ENCODE assay signal across 9 cellular contexts in the genomic region with DNA sequence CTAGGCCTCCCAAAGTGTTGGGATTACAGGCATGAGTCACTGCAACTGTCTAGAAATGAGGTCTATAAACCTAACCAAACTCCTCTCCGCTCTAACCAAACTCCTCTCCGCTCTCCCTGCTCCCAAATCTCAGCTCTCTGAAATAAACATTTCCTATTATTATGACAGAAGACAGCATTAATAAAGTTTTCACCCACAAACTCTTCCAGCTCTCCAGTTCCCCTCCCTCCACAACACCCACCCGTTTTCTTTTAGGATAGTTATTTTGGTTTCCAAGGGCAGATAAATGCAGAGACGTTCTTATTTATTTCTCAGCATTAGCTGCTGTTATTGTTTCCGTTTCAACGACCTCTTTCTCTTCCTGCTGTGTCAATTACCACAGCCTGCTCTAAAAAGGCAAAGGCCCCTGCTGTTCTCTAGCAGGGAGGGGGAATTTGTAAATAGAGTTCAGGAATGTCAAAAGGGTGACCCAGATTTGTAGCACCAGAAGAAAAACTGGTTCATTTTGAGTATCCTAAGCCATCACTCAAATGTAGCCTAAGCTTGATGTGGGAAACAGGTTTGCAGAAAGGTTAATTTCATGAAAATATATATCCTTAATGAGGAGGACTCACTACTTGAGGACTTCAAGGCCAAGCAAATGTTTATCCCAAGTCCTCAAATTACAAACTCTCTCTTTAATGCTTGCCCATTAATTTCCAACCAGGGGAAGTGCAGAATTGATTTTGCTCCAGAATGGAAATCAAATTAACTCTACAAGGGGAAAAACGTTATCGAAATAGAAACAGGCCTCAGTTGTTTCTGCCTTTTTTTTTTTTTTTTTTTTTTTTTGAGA. TPM values are rescaled to one million over a fixed set of nuclear protein-coding genes. Genes with fewer than 3 reads are reported as not detected.
DNase-seq lines count a peak whose midpoint lies in the region; TF ChIP-seq lines count a peak whose summit lies in the region.
"Had no signal": no experiment of that assay in that cellular context is flagged by ENCODE, and none has a peak within 500 bp of the region (broad histone marks: within the 10 kb centered on the region; RNA-seq: fewer than 3 reads in every experiment).

No MANE protein-coding gene starts in this region.

- 17 to 24% (median 19%) methylated on average over 8 of the region's 8 CpGs for WGBS in adrenal gland, 4 donors

- H3K36me3 ChIP-seq in adrenal gland (replicated peaks in 1 of 2) = peaks cover 0 to 3% of the 10 kb centered on the region in 2 donors

- no peak for TF ChIP-seq CTCF in adrenal gland (IDR thresholded peaks at IDR 0.05)

- H3K27ac ChIP-seq in adrenal gland (peak overlapping the region in 4 of 5 donors; percentile 13 to 53 (median 33)), temporal lobe (ENCODE audit: low read depth, low read length) (peak overlapping the region; percentile 69)

- intact Hi-C loops in adrenal gland (cut with DNase I) = no loop called here

- peaks cover 6 to 11% of the 10 kb centered on the region in 2 donors for H3K4me1 ChIP-seq in adrenal gland (replicated peaks in 1 of 2)

- peak; percentile 4 to 89 (median 66) for DNase-seq in NCI-H1417 (lab: John Stamatoyannopoulos, UW)
- DNase-seq in NCI-H1417 treated with DMSO at 0.1 percent for 48 hours (lab: John Stamatoyannopoulos, UW) = no peak
- DNase-seq in adrenal gland = no peak
- peak; percentile 66 for DNase-seq in left kidney (ENCODE audit: low read depth, low spot score)
- no peak for DNase-seq in stimulated activated CD4-positive, alpha-beta T cell treated with anti-CD3 and anti-CD28 coated beads, Interleukin-4, amount 100 ng/mL, for 1 hour
- no peak for DNase-seq in cortex of kidney (lab: John Stamatoyannopoulos, UW)
- no peak for DNase-seq in GDM1 (lab: John Stamatoyannopoulos, UW)
- DNase-seq: 8988T had no signal

- H3K4me3 ChIP-seq in adrenal gland = no peak overlapping the region

- no peaks in the 10 kb centered on the region for H3K27me3 ChIP-seq in adrenal gland

- no peak for TF ChIP-seq POLR2A in adrenal gland (IDR thresholded peaks at IDR 0.05)

- no peaks in the 10 kb centered on the region for H3K9me3 ChIP-seq in adrenal gland (replicated peaks in 1 of 3)

RNA-seq across cellular contexts. Expression of gene SCD5, which starts 13.5 kb away (rescaled TPM):
- total RNA-seq in adrenal gland (100 to 1,000 TPM; 199 to 585 (median 385) TPM), temporal lobe (271 TPM)
- 100 to 1,000 TPM in 1 of 3 donors, 10 to 100 TPM in 2; 88.1 to 164 (median 96.2) TPM for polyA plus RNA-seq in adrenal gland

Comparison
In these comparisons a context has a peak if more than half of its experiments do, and no peak if none do; other contexts are left out.
1. DNase-seq: peak in NCI-H1417 (3 of 3) and left kidney (single experiment); none in NCI-H1417 treated with DMSO at 0.1 percent for 48 hours (single experiment), adrenal gland (0 of 7), stimulated activated CD4-positive, alpha-beta T cell treated with anti-CD3 and anti-CD28 coated beads, Interleukin-4, amount 100 ng/mL, for 1 hour (single experiment), cortex of kidney (single experiment) and GDM1 (single experiment).